In the genomic region with DNA sequence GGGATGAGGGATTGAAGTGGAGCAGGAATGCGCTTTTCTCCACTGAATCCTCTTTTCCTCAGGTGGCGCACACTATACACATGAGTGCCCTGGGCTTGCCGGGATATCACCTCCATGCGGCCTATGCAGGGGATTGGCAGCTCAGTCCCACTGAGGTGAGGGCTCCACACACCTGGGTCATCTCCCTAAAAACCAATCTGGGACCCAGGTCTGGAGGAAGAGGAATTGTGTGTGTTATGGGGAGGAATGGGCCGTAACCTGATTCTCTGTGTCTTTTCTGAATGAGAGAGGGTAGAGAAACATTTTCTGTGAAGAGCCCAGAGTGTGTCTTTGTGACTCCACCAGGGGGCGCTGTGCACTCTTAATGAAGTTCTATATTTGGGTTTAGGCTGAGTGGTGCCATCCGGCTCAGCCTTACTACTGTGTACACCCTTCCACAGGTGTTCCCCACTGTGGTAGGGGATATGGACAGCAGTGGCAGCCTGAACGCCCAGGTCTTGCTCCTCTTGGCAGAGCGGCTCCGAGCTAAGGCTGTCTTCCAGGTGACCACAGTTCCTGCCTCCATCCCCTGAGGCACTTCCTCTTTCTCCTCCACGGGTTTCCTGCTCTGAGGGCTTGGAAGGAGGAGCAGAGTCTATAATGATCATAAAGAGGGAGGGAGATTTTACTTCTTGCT, we compare ENCODE assay signal across 8 cellular contexts. TPM values are rescaled to one million over a fixed set of nuclear protein-coding genes. Genes with fewer than 3 reads are reported as not detected.
DNase-seq lines count a peak whose midpoint lies in the region; ATAC-seq and TF ChIP-seq lines count a peak whose summit lies in the region.

No MANE protein-coding gene starts in this region.

- peaks cover 26 to 30% (median 27%) of the 10 kb centered on the region in 4 donors for H3K4me1 ChIP-seq in esophagus muscularis mucosa

- peak overlapping the region; percentile 80 to 88 (median 82) for H3K27ac ChIP-seq in esophagus muscularis mucosa (replicated peaks in 1 of 4)

- intact Hi-C loops in esophagus muscularis mucosa (cut with DNase I): loop anchor here (2.0 to 5.0 kb wide), 3 partner anchors 63 to 155 kb away; a partner anchor contains a TSS

- no peaks in the 10 kb centered on the region for H3K9me3 ChIP-seq in esophagus muscularis mucosa

- no peak for TF ChIP-seq POLR2A in esophagus muscularis mucosa (IDR thresholded peaks at IDR 0.05; ENCODE audit: low read depth)

- DNase-seq in Ammon's horn (ENCODE audit: low spot score): peak; percentile 89
- peak; percentile 86 for DNase-seq in KG1 (lab: John Stamatoyannopoulos, UW)
- peak; percentile 30 for DNase-seq in OCI-M2 (lab: John Stamatoyannopoulos, UW; ENCODE audit: unreplicated experiment)
- peak; percentile 79 for DNase-seq in activated T-cell treated with anti-CD3 and anti-CD28 coated beads for 48 hours (ENCODE audit: low read depth)
- peak; percentile 97 for DNase-seq in esophagus muscularis mucosa (ENCODE audit: extremely low spot score)
- DNase-seq in myocyte (ENCODE audit: low read depth): peak; percentile 83
- DNase-seq in stimulated activated CD8-positive, alpha-beta memory T cell treated with anti-CD3 and anti-CD28 coated beads, Interleukin-4, amount 100 ng/mL, for 4 hours (ENCODE audit: low read depth in 2 of 2, low spot score in 1 of 2): peak; percentile 72 to 91

- ATAC-seq in GM19438 (IDR thresholded peaks at IDR 0.05; ENCODE audit: low read depth, unreplicated experiment): peak; percentile 34

- H3K4me3 ChIP-seq in esophagus muscularis mucosa: peak overlapping the region; percentile 71 to 90 (median 80)

- 37% methylated on average over 9 of the region's 11 CpGs for WGBS in esophagus muscularis mucosa

- TF ChIP-seq EP300 in esophagus muscularis mucosa (IDR thresholded peaks at IDR 0.05): no peak

- peaks cover 20 to 35% (median 32%) of the 10 kb centered on the region in 4 donors for H3K36me3 ChIP-seq in esophagus muscularis mucosa

- no peaks in the 10 kb centered on the region for H3K27me3 ChIP-seq in esophagus muscularis mucosa

- peak; percentile 86 to 92 (median 89) for TF ChIP-seq CTCF in esophagus muscularis mucosa (IDR thresholded peaks at IDR 0.05)

RNA-seq across cellular contexts. Expression of a gene that starts 1.5 kb away (rescaled TPM):
- total RNA-seq in esophagus muscularis mucosa (10 to 100 TPM in 3 of 4 donors, 1 to 10 TPM in 1; 9.1 to 24.1 (median 16.3) TPM), myocyte (11.9 and 12.0 TPM in 2 replicates)
- polyA plus RNA-seq in myocyte (2012): 13.9 TPM

RNA-seq across cellular contexts. Expression of a gene that starts 3.9 kb away (rescaled TPM):
- total RNA-seq in esophagus muscularis mucosa (not detected), myocyte (not detected in 2 replicates)
- polyA plus RNA-seq in myocyte (2012): not detected

RNA-seq across cellular contexts. Expression of a gene that starts 10.7 kb away (rescaled TPM):
- not detected for total RNA-seq in esophagus muscularis mucosa
- total RNA-seq in myocyte: not detected in 2 replicates
- polyA plus RNA-seq in myocyte (2012): 0.54 TPM

RNA-seq across cellular contexts. Expression of a gene that starts 12.2 kb away (rescaled TPM):
- total RNA-seq in esophagus muscularis mucosa (100 to 1,000 TPM in 1 of 4 donors, 10 to 100 TPM in 3; 32.8 to 145 (median 47.4) TPM), myocyte (not detected in 2 replicates)
- 1.5 TPM for polyA plus RNA-seq in myocyte (2012)

RNA-seq across cellular contexts. Expression of a gene that starts 25.2 kb away (rescaled TPM):
- total RNA-seq in esophagus muscularis mucosa (100 to 1,000 TPM in 3 of 4 donors, 10 to 100 TPM in 1; 68.5 to 131 (median 122) TPM), myocyte (162 TPM in 2 replicates)
- polyA plus RNA-seq in myocyte (2012): 130 TPM

Comparison
In these comparisons a context has a peak if more than half of its experiments do, and no peak if none do; other contexts are left out.
1. Peak in every context shown above with its lines: DNase-seq, ATAC-seq, H3K4me3 ChIP-seq and H3K27ac ChIP-seq.
2. DNase-seq: peak in every context shown above with its lines; median percentile 97 in esophagus muscularis mucosa; 89 in Ammon's horn; 86 in KG1; 83 in myocyte; 82 in stimulated activated CD8-positive, alpha-beta memory T cell treated with anti-CD3 and anti-CD28 coated beads, Interleukin-4, amount 100 ng/mL, for 4 hours; 79 in activated T-cell treated with anti-CD3 and anti-CD28 coated beads for 48 hours; 30 in OCI-M2.